9 cellular contexts compared by ENCODE assay signal in the genomic region with DNA sequence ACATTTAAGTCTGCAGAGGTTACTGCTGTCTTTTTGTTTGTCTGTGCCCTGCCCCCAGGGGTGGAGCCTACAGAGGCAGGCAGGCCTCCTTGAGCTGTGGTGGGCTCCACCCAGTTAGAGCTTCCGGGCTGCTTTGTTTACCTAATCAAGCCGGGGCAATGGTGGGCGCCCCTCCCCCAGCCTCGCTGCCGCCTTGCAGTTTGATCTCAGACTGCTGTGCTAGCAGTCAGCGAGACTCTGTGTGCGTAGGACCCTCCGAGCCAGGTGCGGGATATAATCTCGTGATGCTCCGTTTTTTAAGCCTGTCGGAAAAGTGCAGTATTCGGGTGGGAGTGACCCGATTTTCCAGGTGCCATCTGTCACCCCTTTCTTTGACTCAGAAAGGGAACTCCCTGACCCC. TPM values are rescaled to one million over a fixed set of nuclear protein-coding genes. Genes with fewer than 3 reads are reported as not detected.
"Had no signal": no experiment of that assay in that cellular context is flagged by ENCODE, and none has a peak within 500 bp of the region (broad histone marks: within the 10 kb centered on the region; RNA-seq: fewer than 3 reads in every experiment).

No MANE protein-coding gene starts in this region.

RNA-seq across cellular contexts. Expression of gene CCDC192, which starts 36.2 kb away (rescaled TPM):
- total RNA-seq: activated naive CD4-positive, alpha-beta T cell treated with anti-CD3 and anti-CD28 coated beads for 36 hours; activated T-cell treated with anti-CD3 and anti-CD28 coated beads, Interleukin-2, amount 50 U/mL, for 4 hours; esophagus squamous epithelium; kidney epithelial cell; left lung; lung microvascular endothelial cell; mononuclear cell; renal cortical epithelial cell; urinary bladder had no signal
